13 cellular contexts compared by ENCODE assay signal in genomic region chr14:39731912-39732311, GRCh38.
DNase-seq lines count a peak whose midpoint lies in the region; ATAC-seq, FAIRE-seq and TF ChIP-seq lines count a peak whose summit lies in the region.
"Had no signal": no experiment of that assay in that cellular context is flagged by ENCODE, and none has a peak within 500 bp of the region (broad histone marks: within the 10 kb centered on the region; RNA-seq: fewer than 3 reads in every experiment).

No MANE protein-coding gene starts in this region.

- no peak overlapping the region for H2AFZ ChIP-seq in GM12878 (ENCODE audit: control insufficient read depth, low read depth, low read length)

- TF ChIP-seq POLR2A in GM12878 (IDR thresholded peaks at IDR 0.05; ENCODE audit: low read depth, low read length), result no peak

- FAIRE-seq in GM12878 (lab: Jason Lieb, UNC), result no peak
- FAIRE-seq: A204.1, islet of Langerhans had no signal

- H3K36me3 ChIP-seq in GM12878 (ENCODE audit: control insufficient read depth in 2 of 2, insufficient read depth in 2 of 2, low read length in 1 of 2) (no peaks in the 10 kb centered on the region), upper lobe of right lung (no peaks in the 10 kb centered on the region)
- H3K36me3 ChIP-seq: esophagus muscularis mucosa had no signal

- peak; percentile 21; the same call in 1 of the 2 replicates for TF ChIP-seq RAD21 in GM12878 (IDR thresholded peaks at IDR 0.05; ENCODE audit: insufficient read depth, low read depth, low read length)

- CTCF ChIA-PET in GM12878 (lab: Yijun Ruan, JAX), result interaction anchor here (0.7 to 2.7 kb wide), 6 partner anchors 9 to 101 kb away, joined by 3 to 9 read pairs (median 4); no protein-coding TSS in a partner anchor

- no peaks in the 10 kb centered on the region for H4K20me1 ChIP-seq in GM12878 (ENCODE audit: control insufficient read depth, insufficient read depth)

- H3K9me3 ChIP-seq in GM12878 (replicated peaks; ENCODE audit: control insufficient read depth, insufficient read depth, low read length), result no peaks in the 10 kb centered on the region; the same call in 2 of the 3 replicates
- H3K9me3 ChIP-seq in upper lobe of right lung, result no peaks in the 10 kb centered on the region

- RAD21 ChIA-PET in GM12878 (lab: Charles Lee; ENCODE audit: unreplicated experiment), result no interaction called here

- H3K27ac ChIP-seq in GM12878 (ENCODE audit: control insufficient read depth, insufficient read depth) (no peak overlapping the region), upper lobe of right lung (no peak overlapping the region)
- H3K27ac ChIP-seq: esophagus muscularis mucosa had no signal

- H3K27me3 ChIP-seq in GM12878 (replicated peaks in 1 of 2; ENCODE audit: control insufficient read depth in 2 of 2, insufficient read depth in 2 of 2, low read length in 1 of 2), result no peaks in the 10 kb centered on the region
- H3K27me3 ChIP-seq in upper lobe of right lung, result no peaks in the 10 kb centered on the region
- H3K27me3 ChIP-seq: esophagus muscularis mucosa had no signal

- POLR2A ChIA-PET in GM12878 (lab: Charles Lee), result no interaction called here

- no peaks in the 10 kb centered on the region for H3K79me2 ChIP-seq in GM12878 (ENCODE audit: control insufficient read depth, insufficient read depth, low read length)

- WGBS in GM12878 (ENCODE audit: insufficient coverage, insufficient replicate concordance, low lambda C conversion rate, missing lambda C conversion rate), result 2% methylated on average over 2 of the region's 2 CpGs

- ATAC-seq in GM12878 (0 out of 3 replicates have a peak, but pooled peaks have one; percentile 42), upper lobe of right lung (no peak), HG03521 (IDR thresholded peaks at IDR 0.05; ENCODE audit: unreplicated experiment) (no peak)
- ATAC-seq: naive thymus-derived CD8-positive, alpha-beta T cell had no signal

- no peak overlapping the region for H3K4me2 ChIP-seq in GM12878 (ENCODE audit: control insufficient read depth, insufficient read depth)

- no peak for TF ChIP-seq EP300 in GM12878 (IDR thresholded peaks at IDR 0.05; ENCODE audit: borderline replicate concordance in 1 of 2, control insufficient read depth in 1 of 2, low read depth in 2 of 2, low read length in 2 of 2)

- SMC1A ChIA-PET in GM12878 (lab: Charles Lee; ENCODE audit: uncharacterized antibody, unreplicated experiment), result interaction anchor here (0.8 to 2.6 kb wide), 2 partner anchors 9 to 18 kb away, joined by 4 to 9 read pairs; no protein-coding TSS in a partner anchor

- H3K4me3 ChIP-seq in GM12875 (ENCODE audit: low read depth, low read length) (no peak overlapping the region), GM12878 (no peak overlapping the region), upper lobe of right lung (no peak overlapping the region)
- H3K4me3 ChIP-seq: esophagus muscularis mucosa had no signal

- BruUV-seq in GM12878 (replicated peaks; lab: Mats Ljungman, UMichigan), result no TSS peak

- in situ Hi-C loops in GM12878 (cut with MboI), result no loop called here

- no peak overlapping the region for H3K9ac ChIP-seq in GM12878 (ENCODE audit: control insufficient read depth, insufficient read depth, low read length)

- DNase-seq in DMS 273 (lab: John Stamatoyannopoulos, UW; ENCODE audit: unreplicated experiment) (peak; percentile 38), DMS 273 treated with DMSO at 0.1 percent for 48 hours (lab: John Stamatoyannopoulos, UW) (no peak), HuH-7 (ENCODE audit: low spot score) (peak; percentile 1), GM12878 (ENCODE audit: low read depth, low spot score) (no peak), upper lobe of right lung (no peak), DMS79 treated with DMSO at 0.1 percent for 48 hours (lab: John Stamatoyannopoulos, UW) (no peak)
- DNase-seq: DMS79; naive thymus-derived CD8-positive, alpha-beta T cell had no signal

- H3K4me1 ChIP-seq in GM12878 (ENCODE audit: control insufficient read depth, insufficient read depth, low read length) (no peaks in the 10 kb centered on the region), upper lobe of right lung (no peaks in the 10 kb centered on the region)
- H3K4me1 ChIP-seq: esophagus muscularis mucosa had no signal

- intact Hi-C loops in GM12878 (cut with micrococcal nuclease; ENCODE audit: unreplicated experiment), result no loop called here
- intact Hi-C loops in upper lobe of right lung (cut with DNase I), result no loop called here

- TF ChIP-seq CTCF in GM12875 (IDR thresholded peaks at IDR 0.05; ENCODE audit: borderline replicate concordance, insufficient read depth, low read depth, low read length) (peak; percentile 45; the same call in 1 of the 2 replicates), GM12878 (IDR thresholded peaks at IDR 0.05 in 2 of 3, conservative IDR thresholded peaks at IDR 0.05 in 1 of 3; ENCODE audit: control insufficient read depth in 2 of 3, extremely low read depth in 1 of 3, insufficient read depth in 1 of 3, low read depth in 3 of 3, low read length in 3 of 3) (peak; percentile 11 to 49 (median 26); a peak in 4 of 6 replicates), upper lobe of right lung (IDR thresholded peaks at IDR 0.05) (no peak)

TF ChIP-seq in GM12878, 131 proteins besides CTCF, POLR2A, EP300 and RAD21:
- TF ChIP-seq MEF2A (IDR thresholded peaks at IDR 0.05; ENCODE audit: insufficient read depth, low read depth, low read length), result no peak
- no peak for TF ChIP-seq NFYA (IDR thresholded peaks at IDR 0.05; ENCODE audit: borderline replicate concordance, low read depth, low read length)
- TF ChIP-seq KAT2A (conservative IDR thresholded peaks at IDR 0.05; ENCODE audit: control insufficient read depth, low read depth, low read length), result no peak
- TF ChIP-seq CEBPB (IDR thresholded peaks at IDR 0.05; ENCODE audit: borderline replicate concordance in 1 of 2, low read depth in 2 of 2, low read length in 2 of 2), result no peak

Comparison
In these comparisons a context has a peak if more than half of its experiments do, and no peak if none do; other contexts are left out.
1. DNase-seq: peak in DMS 273 (single experiment) and HuH-7 (single experiment); none in DMS 273 treated with DMSO at 0.1 percent for 48 hours (single experiment), GM12878 (single experiment), upper lobe of right lung (single experiment) and DMS79 treated with DMSO at 0.1 percent for 48 hours (single experiment).